1 cellular context compared by ENCODE assay signal in the genomic region with DNA sequence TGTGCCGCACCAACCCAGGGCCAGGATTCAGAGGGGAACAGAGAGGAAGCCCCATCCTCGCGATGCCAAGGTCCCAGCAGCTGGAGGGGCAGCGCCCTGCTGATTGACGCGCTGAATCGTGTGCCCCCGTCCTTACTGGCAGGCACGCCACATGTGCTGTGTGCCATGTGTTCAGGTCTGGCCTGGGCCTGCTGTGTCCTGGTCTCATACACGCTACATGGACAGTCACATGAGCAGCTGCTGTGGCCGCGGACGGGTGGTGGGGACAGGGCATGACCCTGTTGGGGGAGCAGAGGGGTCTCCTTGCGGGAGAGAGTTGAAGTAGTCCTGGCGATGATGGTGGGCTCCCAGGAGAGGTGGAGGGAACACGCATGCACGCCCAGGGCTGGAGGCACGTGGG.
TF ChIP-seq lines count a peak whose summit lies in the region.

No MANE protein-coding gene starts in this region.

TF ChIP-seq in K562, 482 proteins besides CTCF, POLR2A, EP300 and RAD21:
- TF ChIP-seq RBM22 (IDR thresholded peaks at IDR 0.05; ENCODE audit: low read depth, low read length, poor library complexity, severe bottlenecking) (peak; percentile 41), DDX20 (tag; IDR thresholded peaks at IDR 0.05; ENCODE audit: low read depth) (no peak), GTF2F1 (IDR thresholded peaks at IDR 0.05; ENCODE audit: low read depth, low read length) (no peak), PML (IDR thresholded peaks at IDR 0.05; ENCODE audit: low read length) (no peak), NCOA6 (IDR thresholded peaks at IDR 0.05) (no peak), ZZZ3 (IDR thresholded peaks at IDR 0.05) (no peak), SRF (CRISPR knock-in tag; IDR thresholded peaks at IDR 0.05) (no peak), POLR2G (IDR thresholded peaks at IDR 0.05; ENCODE audit: low read depth, low read length) (peak; percentile 77), PHF21A (IDR thresholded peaks at IDR 0.05; ENCODE audit: borderline replicate concordance, low read depth) (no peak), SUPT5H (IDR thresholded peaks at IDR 0.05) (0 out of 2 replicates have a peak, but pooled peaks have one; percentile 41), ZC3H4 (CRISPR knock-in tag; IDR thresholded peaks at IDR 0.05; ENCODE audit: borderline replicate concordance) (no peak), FIP1L1 (IDR thresholded peaks at IDR 0.05; ENCODE audit: low read depth, low read length, poor library complexity, severe bottlenecking) (peak; percentile 29), ZNF561 (CRISPR knock-in tag; conservative IDR thresholded peaks at IDR 0.05) (no peak), RBFOX2 (IDR thresholded peaks at IDR 0.05; ENCODE audit: low read depth, low read length) (peak; percentile 48), KLF13 (tag; IDR thresholded peaks at IDR 0.05; ENCODE audit: borderline replicate concordance, low read depth) (no peak), PTRF (tag; IDR thresholded peaks at IDR 0.05) (no peak), ZNF696 (CRISPR knock-in tag; conservative IDR thresholded peaks at IDR 0.05) (no peak), SIRT6 (IDR thresholded peaks at IDR 0.05; ENCODE audit: low read depth, low read length) (no peak), DIDO1 (tag; IDR thresholded peaks at IDR 0.05; ENCODE audit: low read depth) (no peak), CBX5 (IDR thresholded peaks at IDR 0.05; ENCODE audit: borderline replicate concordance, low read depth) (no peak), TRIM28 (IDR thresholded peaks at IDR 0.05) (no peak)
- TF ChIP-seq, protein P1, sequence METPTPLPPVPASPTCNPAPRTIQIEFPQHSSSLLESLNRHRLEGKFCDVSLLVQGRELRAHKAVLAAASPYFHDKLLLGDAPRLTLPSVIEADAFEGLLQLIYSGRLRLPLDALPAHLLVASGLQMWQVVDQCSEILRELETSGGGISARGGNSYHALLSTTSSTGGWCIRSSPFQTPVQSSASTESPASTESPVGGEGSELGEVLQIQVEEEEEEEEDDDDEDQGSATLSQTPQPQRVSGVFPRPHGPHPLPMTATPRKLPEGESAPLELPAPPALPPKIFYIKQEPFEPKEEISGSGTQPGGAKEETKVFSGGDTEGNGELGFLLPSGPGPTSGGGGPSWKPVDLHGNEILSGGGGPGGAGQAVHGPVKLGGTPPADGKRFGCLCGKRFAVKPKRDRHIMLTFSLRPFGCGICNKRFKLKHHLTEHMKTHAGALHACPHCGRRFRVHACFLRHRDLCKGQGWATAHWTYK (CRISPR knock-in tag; IDR thresholded peaks at IDR 0.05), result no peak
- TF ChIP-seq, protein P2, sequence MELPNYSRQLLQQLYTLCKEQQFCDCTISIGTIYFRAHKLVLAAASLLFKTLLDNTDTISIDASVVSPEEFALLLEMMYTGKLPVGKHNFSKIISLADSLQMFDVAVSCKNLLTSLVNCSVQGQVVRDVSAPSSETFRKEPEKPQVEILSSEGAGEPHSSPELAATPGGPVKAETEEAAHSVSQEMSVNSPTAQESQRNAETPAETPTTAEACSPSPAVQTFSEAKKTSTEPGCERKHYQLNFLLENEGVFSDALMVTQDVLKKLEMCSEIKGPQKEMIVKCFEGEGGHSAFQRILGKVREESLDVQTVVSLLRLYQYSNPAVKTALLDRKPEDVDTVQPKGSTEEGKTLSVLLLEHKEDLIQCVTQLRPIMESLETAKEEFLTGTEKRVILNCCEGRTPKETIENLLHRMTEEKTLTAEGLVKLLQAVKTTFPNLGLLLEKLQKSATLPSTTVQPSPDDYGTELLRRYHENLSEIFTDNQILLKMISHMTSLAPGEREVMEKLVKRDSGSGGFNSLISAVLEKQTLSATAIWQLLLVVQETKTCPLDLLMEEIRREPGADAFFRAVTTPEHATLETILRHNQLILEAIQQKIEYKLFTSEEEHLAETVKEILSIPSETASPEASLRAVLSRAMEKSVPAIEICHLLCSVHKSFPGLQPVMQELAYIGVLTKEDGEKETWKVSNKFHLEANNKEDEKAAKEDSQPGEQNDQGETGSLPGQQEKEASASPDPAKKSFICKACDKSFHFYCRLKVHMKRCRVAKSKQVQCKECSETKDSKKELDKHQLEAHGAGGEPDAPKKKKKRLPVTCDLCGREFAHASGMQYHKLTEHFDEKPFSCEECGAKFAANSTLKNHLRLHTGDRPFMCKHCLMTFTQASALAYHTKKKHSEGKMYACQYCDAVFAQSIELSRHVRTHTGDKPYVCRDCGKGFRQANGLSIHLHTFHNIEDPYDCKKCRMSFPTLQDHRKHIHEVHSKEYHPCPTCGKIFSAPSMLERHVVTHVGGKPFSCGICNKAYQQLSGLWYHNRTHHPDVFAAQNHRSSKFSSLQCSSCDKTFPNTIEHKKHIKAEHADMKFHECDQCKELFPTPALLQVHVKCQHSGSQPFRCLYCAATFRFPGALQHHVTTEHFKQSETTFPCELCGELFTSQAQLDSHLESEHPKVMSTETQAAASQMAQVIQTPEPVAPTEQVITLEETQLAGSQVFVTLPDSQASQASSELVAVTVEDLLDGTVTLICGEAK (IDR thresholded peaks at IDR 0.05), result no peak
- TF ChIP-seq, protein P2 (CRISPR knock-in tag; IDR thresholded peaks at IDR 0.05), result no peak
